In genomic region chr1:66520655-66521054, GRCh38 we compare ENCODE assay signal across 2 cellular contexts.
A peak's percentile ranks its signal among the peaks of the same experiment; 100 is the strongest.
TF ChIP-seq lines count a peak whose summit lies in the region.

No MANE protein-coding gene starts in this region.

TF ChIP-seq in HepG2, 621 proteins besides CTCF, POLR2A, EP300 and RAD21:
- no peak for TF ChIP-seq KDM2A (CRISPR knock-in tag; IDR thresholded peaks at IDR 0.05; ENCODE audit: borderline replicate concordance, low read depth)
- TF ChIP-seq MAFF (IDR thresholded peaks at IDR 0.05; ENCODE audit: low read depth, low read length), result peak; percentile 65; the same call in 1 of the 2 replicates
- peak; percentile 75 to 83 for TF ChIP-seq MAFK (conservative IDR thresholded peaks at IDR 0.05 in 1 of 2, IDR thresholded peaks at IDR 0.05 in 1 of 2; ENCODE audit: low read length in 2 of 2)
- TF ChIP-seq ZNF550 (CRISPR knock-in tag; IDR thresholded peaks at IDR 0.05; ENCODE audit: borderline replicate concordance), result no peak
TF ChIP-seq in HepG2: peak in this region for 2.

TF ChIP-seq in IMR-90, 13 proteins besides CTCF, POLR2A, EP300 and RAD21:
- TF ChIP-seq MAFK (IDR thresholded peaks at IDR 0.05; ENCODE audit: low read depth, low read length) (peak; percentile 74), NFE2L2 (IDR thresholded peaks at IDR 0.05; ENCODE audit: low read depth, low read length) (no peak)
